In the genomic region with DNA sequence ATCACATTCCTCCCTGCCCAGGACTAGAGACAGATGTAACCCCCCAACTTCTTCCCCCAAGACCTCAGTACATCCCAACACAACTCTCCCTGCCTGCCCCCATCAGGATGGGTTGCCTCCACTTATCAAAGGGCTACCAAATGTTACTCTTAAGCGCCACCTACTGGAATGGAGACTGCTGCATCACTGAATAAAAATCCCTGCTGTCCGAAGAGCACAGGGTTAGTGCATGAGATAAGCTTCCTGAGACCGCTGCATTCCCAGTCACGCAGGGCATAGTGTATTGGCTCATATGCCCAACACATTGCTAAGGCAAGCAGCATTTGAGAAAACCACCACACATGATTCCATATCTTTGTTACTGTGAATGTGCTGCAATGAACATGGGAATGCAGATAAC, we compare ENCODE assay signal across 10 cellular contexts.
DNase-seq lines count a peak whose midpoint lies in the region; ATAC-seq and TF ChIP-seq lines count a peak whose summit lies in the region.
"Had no signal": no experiment of that assay in that cellular context is flagged by ENCODE, and none has a peak within 500 bp of the region (broad histone marks: within the 10 kb centered on the region; RNA-seq: fewer than 3 reads in every experiment).

No MANE protein-coding gene starts in this region.

- no peak overlapping the region for H3K27ac ChIP-seq in testis

- peak; percentile 45 for TF ChIP-seq CTCF in Loucy (conservative IDR thresholded peaks at IDR 0.05; ENCODE audit: low read length)
- no peak for TF ChIP-seq CTCF in testis (IDR thresholded peaks at IDR 0.05)

- no peaks in the 10 kb centered on the region for H3K36me3 ChIP-seq in Loucy (ENCODE audit: insufficient read depth, low read length)
- no peaks in the 10 kb centered on the region for H3K36me3 ChIP-seq in testis (ENCODE audit: low read depth, missing control alignments)

- H3K79me2 ChIP-seq in Loucy (ENCODE audit: insufficient read depth, low read length): no peaks in the 10 kb centered on the region

- ATAC-seq in GM18858 (IDR thresholded peaks at IDR 0.05; ENCODE audit: unreplicated experiment): no peak
- ATAC-seq: activated CD8-positive, alpha-beta T cell treated with anti-CD3 and anti-CD28 coated beads for 36 hours had no signal

- TF ChIP-seq POLR2A in testis (IDR thresholded peaks at IDR 0.05): no peak

- peak; percentile 59 for DNase-seq in NCI-H748 (lab: John Stamatoyannopoulos, UW; ENCODE audit: unreplicated experiment)
- no peak for DNase-seq in NCI-H748 treated with DMSO at 0.1 percent for 48 hours (lab: John Stamatoyannopoulos, UW)
- peak; percentile 62 for DNase-seq in dermis blood vessel endothelial cell
- DNase-seq in testis: peak; percentile 21
- no peak for DNase-seq in activated CD4-positive, alpha-beta memory T cell treated with anti-CD3 and anti-CD28 coated beads, Interleukin-2, amount 10 ng/mL, durations not matched to agents 7 days and 5 days
- DNase-seq in NCI-H1092 (lab: John Stamatoyannopoulos, UW): no peak
- DNase-seq: activated CD8-positive, alpha-beta T cell treated with anti-CD3 and anti-CD28 coated beads for 36 hours; stimulated activated CD4-positive, alpha-beta T cell treated with anti-CD3 and anti-CD28 coated beads, Interleukin-12 subunit alpha, Interleukin-12 subunit beta, amount 100 ng/mL, for 4 hours had no signal

- H3K36me3 Mint-ChIP-seq in activated CD4-positive, alpha-beta memory T cell treated with anti-CD3 and anti-CD28 coated beads, Interleukin-2, amount 10 ng/mL, durations not matched to agents 7 days and 5 days (ENCODE audit: low read depth): no peaks in the 10 kb centered on the region

- H3K4me3 ChIP-seq in Loucy (ENCODE audit: low read length, poor library complexity, severe bottlenecking): no peak overlapping the region
- no peak overlapping the region for H3K4me3 ChIP-seq in testis

- H4K20me1 ChIP-seq in Loucy (ENCODE audit: insufficient read depth, low read length, poor library complexity, severe bottlenecking): no peaks in the 10 kb centered on the region

- no peak overlapping the region for H3K9ac ChIP-seq in Loucy (ENCODE audit: low read depth, low read length, poor library complexity, severe bottlenecking)

- no peaks in the 10 kb centered on the region for H3K4me1 Mint-ChIP-seq in activated CD4-positive, alpha-beta memory T cell treated with anti-CD3 and anti-CD28 coated beads, Interleukin-2, amount 10 ng/mL, durations not matched to agents 7 days and 5 days

- no peaks in the 10 kb centered on the region for H3K9me2 ChIP-seq in Loucy (replicated peaks; ENCODE audit: low read depth, low read length)

- 0 to 45% methylated on average over 1 to 4 of the region's 4 CpGs for WGBS in testis, 2 donors

- H3K27ac Mint-ChIP-seq in activated CD4-positive, alpha-beta memory T cell treated with anti-CD3 and anti-CD28 coated beads, Interleukin-2, amount 10 ng/mL, durations not matched to agents 7 days and 5 days: no peak overlapping the region
- H3K27ac Mint-ChIP-seq: activated CD8-positive, alpha-beta T cell treated with anti-CD3 and anti-CD28 coated beads for 36 hours had no signal

- H3K4me1 ChIP-seq in Loucy (ENCODE audit: insufficient read depth, low read length, poor library complexity, severe bottlenecking) (no peaks in the 10 kb centered on the region), testis (no peaks in the 10 kb centered on the region)

- no peak overlapping the region for H2AFZ ChIP-seq in Loucy (ENCODE audit: low read length)

- no peak overlapping the region for H3K4me2 ChIP-seq in Loucy (ENCODE audit: low read depth, low read length, poor library complexity, severe bottlenecking)

- POLR2A ChIA-PET in activated CD4-positive, alpha-beta memory T cell treated with anti-CD3 and anti-CD28 coated beads, Interleukin-2, amount 10 ng/mL, durations not matched to agents 7 days and 5 days (lab: Charles Lee): no interaction called here

- intact Hi-C loops in testis (cut with DNase I; ENCODE audit: low total_unique reads): no loop called here

- H3K9me3 Mint-ChIP-seq in activated CD4-positive, alpha-beta memory T cell treated with anti-CD3 and anti-CD28 coated beads, Interleukin-2, amount 10 ng/mL, durations not matched to agents 7 days and 5 days: no peaks in the 10 kb centered on the region
- H3K9me3 Mint-ChIP-seq: activated CD8-positive, alpha-beta T cell treated with anti-CD3 and anti-CD28 coated beads for 36 hours had no signal

- no peaks in the 10 kb centered on the region for H3F3A ChIP-seq in Loucy (ENCODE audit: low read depth)

- no peaks in the 10 kb centered on the region for H3K27me3 Mint-ChIP-seq in activated CD4-positive, alpha-beta memory T cell treated with anti-CD3 and anti-CD28 coated beads, Interleukin-2, amount 10 ng/mL, durations not matched to agents 7 days and 5 days
- H3K27me3 Mint-ChIP-seq: activated CD8-positive, alpha-beta T cell treated with anti-CD3 and anti-CD28 coated beads for 36 hours had no signal

- CTCF ChIA-PET in activated CD4-positive, alpha-beta memory T cell treated with anti-CD3 and anti-CD28 coated beads, Interleukin-2, amount 10 ng/mL, durations not matched to agents 7 days and 5 days (lab: Charles Lee): no interaction called here

- H3K27me3 ChIP-seq in Loucy (ENCODE audit: insufficient read depth, low read length, poor library complexity, severe bottlenecking) (no peaks in the 10 kb centered on the region), testis (no peaks in the 10 kb centered on the region)

- H3K4me3 Mint-ChIP-seq in activated CD4-positive, alpha-beta memory T cell treated with anti-CD3 and anti-CD28 coated beads, Interleukin-2, amount 10 ng/mL, durations not matched to agents 7 days and 5 days: no peak overlapping the region
- H3K4me3 Mint-ChIP-seq: activated CD8-positive, alpha-beta T cell treated with anti-CD3 and anti-CD28 coated beads for 36 hours had no signal

- no peaks in the 10 kb centered on the region for H3K9me3 ChIP-seq in Loucy (ENCODE audit: insufficient read depth, low read depth, low read length)
- no peaks in the 10 kb centered on the region for H3K9me3 ChIP-seq in testis

Comparison
In these comparisons a context has a peak if more than half of its experiments do, and no peak if none do; other contexts are left out.
1. DNase-seq: peak in NCI-H748 (single experiment), dermis blood vessel endothelial cell (single experiment) and testis (single experiment); none in NCI-H748 treated with DMSO at 0.1 percent for 48 hours (single experiment), activated CD4-positive, alpha-beta memory T cell treated with anti-CD3 and anti-CD28 coated beads, Interleukin-2, amount 10 ng/mL, durations not matched to agents 7 days and 5 days (single experiment) and NCI-H1092 (single experiment).